Comparison of ENCODE assay signal across 8 cellular contexts in the genomic region with DNA sequence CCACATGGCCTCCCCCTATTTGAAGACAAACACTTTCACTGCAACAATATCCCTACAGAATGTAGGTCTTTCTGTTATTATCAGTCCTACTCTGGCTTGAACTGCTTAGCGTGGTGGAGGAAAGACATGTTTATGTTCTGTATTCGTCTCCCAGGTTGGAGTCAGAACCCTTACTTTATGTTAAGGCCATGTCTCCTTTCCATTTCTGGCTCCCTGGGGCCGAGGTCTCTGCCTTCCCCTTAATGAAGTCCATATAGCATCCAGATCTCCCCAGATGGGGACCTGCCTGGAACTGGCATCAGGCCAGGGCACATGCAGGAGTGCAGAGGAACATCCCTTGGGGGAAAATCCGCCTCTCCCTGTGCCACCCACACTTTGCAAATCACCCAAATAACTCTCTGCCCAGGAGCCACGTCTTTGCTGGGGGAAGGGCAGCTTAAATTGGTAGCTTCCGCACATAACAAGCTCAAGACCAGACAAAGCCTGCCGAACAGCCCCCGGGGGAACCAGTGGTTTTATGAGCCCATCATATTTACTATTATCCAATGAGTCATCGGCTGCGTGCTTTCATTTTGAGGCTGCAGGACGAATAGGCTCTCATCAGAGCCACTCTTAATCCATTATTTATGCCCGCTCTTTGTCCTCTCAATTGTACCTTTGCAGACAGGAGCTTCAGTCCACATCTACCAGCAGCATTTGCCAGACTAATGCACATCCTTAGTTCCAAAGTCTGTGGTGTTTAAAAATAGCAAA.
DNase-seq lines count a peak whose midpoint lies in the region; ATAC-seq, FAIRE-seq and TF ChIP-seq lines count a peak whose summit lies in the region.

No MANE protein-coding gene starts in this region.

- in situ Hi-C loops in brain microvascular endothelial cell (cut with HindIII; ENCODE audit: low pct_ligation_motif_present, low sequenced_read_pairs) = no loop called here

- no peaks in the 10 kb centered on the region for H3K9me3 ChIP-seq in prostate gland

- intact Hi-C loops in prostate gland (cut with DNase I) = no loop called here

- no peak for TF ChIP-seq POLR2A in prostate gland (IDR thresholded peaks at IDR 0.05)
- no peak for TF ChIP-seq POLR2A in GM12891 (IDR thresholded peaks at IDR 0.05; ENCODE audit: low read depth, low read length)

- H3K4me1 ChIP-seq in prostate gland (replicated peaks) = no peaks in the 10 kb centered on the region

- no peak for FAIRE-seq in GM12891 (lab: Jason Lieb, UNC)

- H3K4me3 ChIP-seq in brain microvascular endothelial cell (ENCODE audit: low read depth, low read length) (peak overlapping the region; percentile 39), prostate gland (no peak overlapping the region)

- peak; percentile 20 to 22 for DNase-seq in activated T-cell treated with anti-CD3 and anti-CD28 coated beads, Interleukin-2, amount 50 U/mL, for 48 hours
- DNase-seq in activated T-cell treated with anti-CD3 and anti-CD28 coated beads for 4 hours (no peak), NCI-H2227 (lab: John Stamatoyannopoulos, UW; ENCODE audit: unreplicated experiment) (peak; percentile 88), brain microvascular endothelial cell (peak; percentile 89), prostate gland (ENCODE audit: low spot score) (peak; percentile 89), SKM-1 (lab: John Stamatoyannopoulos, UW; ENCODE audit: unreplicated experiment) (no peak), GM12891 (ENCODE audit: insufficient read length, low spot score) (no peak)

- no peak overlapping the region for H3K27ac ChIP-seq in brain microvascular endothelial cell
- peak overlapping the region in 1 of 2 donors; percentile 19 for H3K27ac ChIP-seq in prostate gland

- H3K36me3 ChIP-seq in brain microvascular endothelial cell (replicated peaks) (no peaks in the 10 kb centered on the region), prostate gland (no peaks in the 10 kb centered on the region)

- no peak for ATAC-seq in HG03196 (IDR thresholded peaks at IDR 0.05; ENCODE audit: unreplicated experiment)

- H3K27me3 ChIP-seq in brain microvascular endothelial cell (replicated peaks) (peaks cover under 1% of the 10 kb centered on the region), prostate gland (replicated peaks; ENCODE audit: insufficient read depth) (no peaks in the 10 kb centered on the region)

- TF ChIP-seq CTCF in brain microvascular endothelial cell (IDR thresholded peaks at IDR 0.05; ENCODE audit: low read depth, low read length, missing control alignments) (no peak), prostate gland (IDR thresholded peaks at IDR 0.05) (no peak)

- WGBS in prostate gland = 12% methylated on average over 12 of the region's 12 CpGs

TF ChIP-seq in GM12891, 5 proteins besides CTCF, POLR2A, EP300 and RAD21:
- TF ChIP-seq POLR2AphosphoS5 (IDR thresholded peaks at IDR 0.05; ENCODE audit: low read depth, low read length) = no peak
- no peak for TF ChIP-seq TAF1 (IDR thresholded peaks at IDR 0.05; ENCODE audit: low read depth, low read length)
- no peak for TF ChIP-seq POU2F2 (IDR thresholded peaks at IDR 0.05; ENCODE audit: low read depth, low read length)
- TF ChIP-seq SPI1 (IDR thresholded peaks at IDR 0.05; ENCODE audit: low read depth, low read length) = no peak
- no peak for TF ChIP-seq PAX5 (IDR thresholded peaks at IDR 0.05; ENCODE audit: insufficient read depth, low read length, severe bottlenecking)

Comparison
In these comparisons a context has a peak if more than half of its experiments do, and no peak if none do; other contexts are left out.
1. DNase-seq: peak in activated T-cell treated with anti-CD3 and anti-CD28 coated beads, Interleukin-2, amount 50 U/mL, for 48 hours (2 of 2), NCI-H2227 (single experiment), brain microvascular endothelial cell (single experiment) and prostate gland (single experiment); none in activated T-cell treated with anti-CD3 and anti-CD28 coated beads for 4 hours (single experiment), SKM-1 (single experiment) and GM12891 (single experiment).